In genomic region chr5:138466058-138466899, GRCh38 we compare ENCODE assay signal across 8 cellular contexts. TPM values are rescaled to one million over a fixed set of nuclear protein-coding genes. Genes with fewer than 3 reads are reported as not detected.
DNase-seq lines count a peak whose midpoint lies in the region; ATAC-seq and TF ChIP-seq lines count a peak whose summit lies in the region.

No MANE protein-coding gene starts in this region.

- H3K18ac ChIP-seq in mesenchymal stem cell (ENCODE audit: low read depth in 1 of 2, low read length in 2 of 2) = no peak overlapping the region

- H3K9me3 ChIP-seq in NT2/D1 (ENCODE audit: insufficient read depth, low read length) (no peaks in the 10 kb centered on the region), body of pancreas (no peaks in the 10 kb centered on the region), mesenchymal stem cell (ENCODE audit: control insufficient read depth, low read length) (no peaks in the 10 kb centered on the region), tibial artery (no peaks in the 10 kb centered on the region)

- H3K27me3 ChIP-seq in NT2/D1 (ENCODE audit: insufficient read depth, insufficient read length) = peaks cover 12% of the 10 kb centered on the region
- H3K27me3 ChIP-seq in body of pancreas = no peaks in the 10 kb centered on the region
- no peaks in the 10 kb centered on the region for H3K27me3 ChIP-seq in mesenchymal stem cell (ENCODE audit: control insufficient read depth in 1 of 2, insufficient read depth in 1 of 2, low read length in 2 of 2)
- H3K27me3 ChIP-seq in tibial artery = no peaks in the 10 kb centered on the region

- no peak overlapping the region for H2BK5ac ChIP-seq in mesenchymal stem cell (ENCODE audit: low read depth, low read length, poor library complexity, severe bottlenecking)

- intact Hi-C loops in Calu3 (cut with micrococcal nuclease; ENCODE audit: unreplicated experiment) (loop anchor here (5.0 to 10.0 kb wide), 2 partner anchors 36 to 79 kb away; partner anchors contain the start of gene ETF1), body of pancreas (cut with DNase I) (no loop called here), tibial artery (cut with DNase I; ENCODE audit: low total_unique reads) (no loop called here)

- peaks cover 3% of the 10 kb centered on the region for H3K36me3 ChIP-seq in NT2/D1 (ENCODE audit: insufficient read depth, insufficient read length, low read length)
- no peaks in the 10 kb centered on the region for H3K36me3 ChIP-seq in body of pancreas (replicated peaks in 1 of 2; ENCODE audit: insufficient read depth in 1 of 2, low read depth in 2 of 2)
- peaks cover 13 to 16% of the 10 kb centered on the region in 2 experiments for H3K36me3 ChIP-seq in mesenchymal stem cell (ENCODE audit: control insufficient read depth in 1 of 2, insufficient read depth in 2 of 2, low read depth in 1 of 2, low read length in 2 of 2)
- H3K36me3 ChIP-seq in tibial artery = peaks cover 0 to 13% (median 10%) of the 10 kb centered on the region in 3 donors

- H2BK15ac ChIP-seq in mesenchymal stem cell (ENCODE audit: low read depth, poor library complexity, severe bottlenecking) = no peak overlapping the region

- 3 to 15% methylated on average over 10 to 44 of the region's 44 CpGs for WGBS in body of pancreas, 2 donors
- WGBS in mesenchymal stem cell = 26% methylated on average over 44 of the region's 44 CpGs

- H3K4ac ChIP-seq in mesenchymal stem cell (ENCODE audit: low read depth in 1 of 2, low read length in 2 of 2) = no peak overlapping the region

- peaks cover 28% of the 10 kb centered on the region for H3K27me3 Mint-ChIP-seq in Calu3 (ENCODE audit: unreplicated experiment)

- H3K4me1 Mint-ChIP-seq in Calu3 (ENCODE audit: low read depth, unreplicated experiment) = peaks cover 33% of the 10 kb centered on the region

- DNase-seq in Calu3 = peak; percentile 62
- DNase-seq in NT2/D1 (ENCODE audit: low read depth, low spot score) = no peak
- peak; percentile 76 to 86 (median 85) for DNase-seq in body of pancreas
- DNase-seq in mesenchymal stem cell = no peak
- DNase-seq in tibial artery = peak in 1 of 2 donors; percentile 52
- no peak for DNase-seq in GM10266 (ENCODE audit: extremely low spot score)
- DNase-seq in NCI-H2196 (lab: John Stamatoyannopoulos, UW; ENCODE audit: unreplicated experiment) = no peak

- TF ChIP-seq CTCF in Calu3 (IDR thresholded peaks at IDR 0.05; ENCODE audit: unreplicated experiment) (no peak), body of pancreas (IDR thresholded peaks at IDR 0.05) (no peak), tibial artery (IDR thresholded peaks at IDR 0.05) (no peak), GM10266 (IDR thresholded peaks at IDR 0.05; ENCODE audit: control insufficient read depth, insufficient read depth, low read depth, missing control alignments) (no peak)

- H3K4me3 ChIP-seq in NT2/D1 (ENCODE audit: insufficient read length, low read depth) (peak overlapping the region; percentile 72), body of pancreas (peak overlapping the region; percentile 62 to 89), mesenchymal stem cell (ENCODE audit: insufficient read depth in 1 of 2, low read depth in 1 of 2, low read length in 2 of 2) (peak overlapping the region; percentile 77 to 92), tibial artery (peak overlapping the region; percentile 60 to 85)

- peak; percentile 8 for ATAC-seq in body of pancreas
- ATAC-seq in GM21737 (IDR thresholded peaks at IDR 0.05; ENCODE audit: unreplicated experiment) = no peak

- peak overlapping the region; percentile 84 for H3K4me2 ChIP-seq in mesenchymal stem cell (ENCODE audit: low read length, poor library complexity, severe bottlenecking)

- peak overlapping the region in 1 of 2 experiments; percentile 1 for H3K14ac ChIP-seq in mesenchymal stem cell (ENCODE audit: low read length in 2 of 2)

- H2AFZ ChIP-seq in mesenchymal stem cell (ENCODE audit: low read depth, low read length) = no peak overlapping the region

- TF ChIP-seq POLR2A in body of pancreas (IDR thresholded peaks at IDR 0.05) = no peak

- H3K79me1 ChIP-seq in mesenchymal stem cell (replicated peaks; ENCODE audit: low read length, poor library complexity, severe bottlenecking) = peaks cover 5% of the 10 kb centered on the region

- H3K36me3 Mint-ChIP-seq in Calu3 (ENCODE audit: insufficient read depth, unreplicated experiment) = peaks cover 82% of the 10 kb centered on the region

- peak overlapping the region; percentile 78 for H3K4me3 Mint-ChIP-seq in Calu3 (ENCODE audit: low read depth, unreplicated experiment)

- H3K27ac ChIP-seq in body of pancreas (peak overlapping the region; percentile 41 to 99 (median 98)), mesenchymal stem cell (ENCODE audit: low read length, poor library complexity, severe bottlenecking) (no peak overlapping the region), tibial artery (peak overlapping the region; percentile 93 to 95)

- no peak overlapping the region for H4K91ac ChIP-seq in mesenchymal stem cell (ENCODE audit: low read length)

- CTCF ChIA-PET in Calu3 (lab: Charles Lee) = interaction anchor here (0.7 kb wide), 2 partner anchors 54 to 337 kb away, joined by 3 to 7 read pairs; no protein-coding TSS in a partner anchor

- H4K8ac ChIP-seq in mesenchymal stem cell (ENCODE audit: low read length) = no peak overlapping the region

- no TSS peak for BruUV-seq in Calu3 (replicated peaks; lab: Mats Ljungman, UMichigan)

- no peak overlapping the region for H2AK5ac ChIP-seq in mesenchymal stem cell (ENCODE audit: low read length, severe bottlenecking)

- H3K27ac Mint-ChIP-seq in Calu3 (ENCODE audit: unreplicated experiment) = peak overlapping the region; percentile 94

- peak overlapping the region in 1 of 2 experiments; percentile 18 for H3K23ac ChIP-seq in mesenchymal stem cell (ENCODE audit: low read length in 2 of 2)

- peaks cover 4% of the 10 kb centered on the region for H3K4me1 ChIP-seq in NT2/D1 (ENCODE audit: insufficient read depth, insufficient read length)
- peaks cover 26% of the 10 kb centered on the region for H3K4me1 ChIP-seq in body of pancreas
- peaks cover 27% of the 10 kb centered on the region for H3K4me1 ChIP-seq in mesenchymal stem cell (ENCODE audit: control insufficient read depth, insufficient read depth, low read depth, low read length)
- H3K4me1 ChIP-seq in tibial artery = peaks cover 0 to 52% (median 30%) of the 10 kb centered on the region in 4 donors

- peak overlapping the region; percentile 77 for H3K9ac ChIP-seq in NT2/D1 (ENCODE audit: insufficient read length, low read depth)
- peak overlapping the region; percentile 94 for H3K9ac ChIP-seq in mesenchymal stem cell (ENCODE audit: low read length)

- no peak overlapping the region for H2BK12ac ChIP-seq in mesenchymal stem cell (ENCODE audit: low read length in 2 of 2)

- H2BK120ac ChIP-seq in mesenchymal stem cell (ENCODE audit: low read depth, low read length) = no peak overlapping the region

- H3K9me3 Mint-ChIP-seq in Calu3 (ENCODE audit: low read depth, unreplicated experiment) = no peaks in the 10 kb centered on the region

RNA-seq across cellular contexts. Expression of gene EGR1, which starts 1.0 kb away (rescaled TPM):
- 97.0 TPM in 2 replicates for total RNA-seq in Calu3 (2022)
- total RNA-seq in body of pancreas = 100 to 1,000 TPM in 1 of 2 donors, 10 to 100 TPM in 1; 51.1 to 139 TPM
- polyA plus RNA-seq in mesenchymal stem cell (2013, experiment 1 of 2) = 459 TPM
- polyA plus RNA-seq in mesenchymal stem cell (2013, experiment 2 of 2) = 434 TPM

RNA-seq across cellular contexts. Expression of gene REEP2, which starts 27.4 kb away (rescaled TPM):
- total RNA-seq in Calu3 (2022) (2.5 and 2.7 TPM in 2 replicates), body of pancreas (10 to 100 TPM in 1 of 2 donors, 1 to 10 TPM in 1; 1.8 to 11.2 TPM)
- polyA plus RNA-seq in mesenchymal stem cell (2013, experiment 1 of 2) = 9.4 TPM
- polyA plus RNA-seq in mesenchymal stem cell (2013, experiment 2 of 2) = 9.3 TPM

Comparison
In these comparisons a context has a peak if more than half of its experiments do, and no peak if none do; other contexts are left out.
1. DNase-seq: peak in Calu3 (single experiment) and body of pancreas (4 of 4); none in NT2/D1 (single experiment), mesenchymal stem cell (single experiment), GM10266 (single experiment) and NCI-H2196 (single experiment).
2. Peak in every context shown above with its lines, with median percentiles within 50 percentile points of each other: H3K4me3 ChIP-seq.